8 cellular contexts compared by ENCODE assay signal in genomic region chr22:20080776-20081654, GRCh38. TPM values are rescaled to one million over a fixed set of nuclear protein-coding genes. Genes with fewer than 3 reads are reported as not detected.
DNase-seq lines count a peak whose midpoint lies in the region; ATAC-seq and TF ChIP-seq lines count a peak whose summit lies in the region.

No MANE protein-coding gene starts in this region.

- in situ Hi-C loops in transverse colon (cut with MboI; ENCODE audit: low pct_ligation_motif_present in 1 of 4, low pct_unique_long_range_greater_than_20kb in 1 of 4, low sequenced_read_pairs in 3 of 4): no loop called here

- H3K4me1 Mint-ChIP-seq in CD4-positive, alpha-beta memory T cell: peaks cover 27 to 53% (median 40%) of the 10 kb centered on the region in 4 donors

- peak overlapping the region; percentile 75 to 88 (median 86) for H3K4me3 Mint-ChIP-seq in CD4-positive, alpha-beta memory T cell

- DNase-seq in CD4-positive, alpha-beta memory T cell: no peak
- DNase-seq in HEK293T (ENCODE audit: extremely low spot score) (peak; percentile 56), mesendoderm (peak; percentile 82), transverse colon (peak; percentile 25)
- no peak for DNase-seq in effector memory CD4-positive, alpha-beta T cell

- H3K9me3 ChIP-seq in CD4-positive, alpha-beta memory T cell (ENCODE audit: control insufficient read depth in 1 of 2, low read length in 2 of 2): no peaks in the 10 kb centered on the region
- no peaks in the 10 kb centered on the region for H3K9me3 ChIP-seq in effector memory CD4-positive, alpha-beta T cell (ENCODE audit: control insufficient read depth, low read length)
- no peaks in the 10 kb centered on the region for H3K9me3 ChIP-seq in transverse colon

- H3K4me3 ChIP-seq in CD4-positive, alpha-beta memory T cell (ENCODE audit: low read length in 2 of 2): peak overlapping the region; percentile 59 to 76
- H3K4me3 ChIP-seq in effector memory CD4-positive, alpha-beta T cell (ENCODE audit: insufficient read depth, low read depth, low read length, poor library complexity, severe bottlenecking): peak overlapping the region; percentile 82
- H3K4me3 ChIP-seq in mesendoderm (ENCODE audit: low read length): peak overlapping the region; percentile 100
- H3K4me3 ChIP-seq in transverse colon: peak overlapping the region; percentile 62 to 94 (median 80)

- peak; percentile 28 for ATAC-seq in SK-N-SH treated with all-trans-retinoic acid at 6 μM for 48 hours
- ATAC-seq in GM19395 (IDR thresholded peaks at IDR 0.05; ENCODE audit: unreplicated experiment): no peak
- no peak for ATAC-seq in HG02571 (IDR thresholded peaks at IDR 0.05; ENCODE audit: unreplicated experiment)

- intact Hi-C loops in CD4-positive, alpha-beta memory T cell (cut with micrococcal nuclease): loop anchor here (1.0 to 2.0 kb wide), 3 partner anchors 19 to 60 kb away; partner anchors contain the start of genes TANGO2 and TRMT2A
- intact Hi-C loops in transverse colon (cut with DNase I; ENCODE audit: low total_unique reads): no loop called here

- CTCF ChIA-PET in CD4-positive, alpha-beta memory T cell (lab: Charles Lee; ENCODE audit: partially characterized antibody): no interaction called here
- CTCF ChIA-PET in HEK293T (lab: Yijun Ruan, JAX): no interaction called here

- no peak for TF ChIP-seq EP300 in transverse colon (IDR thresholded peaks at IDR 0.05; ENCODE audit: low read depth)

- POLR2A ChIA-PET in CD4-positive, alpha-beta memory T cell (lab: Charles Lee; ENCODE audit: partially characterized antibody): interaction anchor here (1.1 to 1.4 kb wide), 2 partner anchors 20 to 36 kb away, joined by 6 to 7 read pairs; partner anchors contain the start of gene TRMT2A
- POLR2A ChIA-PET in HEK293T (lab: Yijun Ruan, JAX): interaction anchor here (0.8 to 2.6 kb wide), 7 partner anchors 10 to 96 kb away, joined by 3 to 13 read pairs (median 4); no protein-coding TSS in a partner anchor

- peak overlapping the region; percentile 97 for H3K4me2 ChIP-seq in mesendoderm (ENCODE audit: low read length)

- peaks cover 53% of the 10 kb centered on the region for H3K79me2 ChIP-seq in mesendoderm (ENCODE audit: control insufficient read depth, insufficient read depth, low read length)

- no peaks in the 10 kb centered on the region for H3K9me3 Mint-ChIP-seq in CD4-positive, alpha-beta memory T cell

- peak overlapping the region; percentile 96 for H3K23ac ChIP-seq in mesendoderm (ENCODE audit: low read length)

- H3K27me3 ChIP-seq in CD4-positive, alpha-beta memory T cell (ENCODE audit: insufficient read depth, low read length): no peaks in the 10 kb centered on the region
- H3K27me3 ChIP-seq in effector memory CD4-positive, alpha-beta T cell (replicated peaks; ENCODE audit: control insufficient read depth, insufficient read depth, low read length, poor library complexity, severe bottlenecking): no peaks in the 10 kb centered on the region
- no peaks in the 10 kb centered on the region for H3K27me3 ChIP-seq in mesendoderm (ENCODE audit: insufficient read depth, low read length, poor library complexity)
- no peaks in the 10 kb centered on the region for H3K27me3 ChIP-seq in transverse colon

- peak overlapping the region; percentile 99 for H3K56ac ChIP-seq in mesendoderm (ENCODE audit: low read length)

- peaks cover 25% of the 10 kb centered on the region for H3K79me1 ChIP-seq in mesendoderm (ENCODE audit: low read length)

- H4K5ac ChIP-seq in mesendoderm (ENCODE audit: low read length): no peak overlapping the region

- H2BK15ac ChIP-seq in mesendoderm (replicated peaks; ENCODE audit: low read depth): no peak overlapping the region

- no peak for TF ChIP-seq POLR2A in transverse colon (IDR thresholded peaks at IDR 0.05)

- no peak overlapping the region for H2BK120ac ChIP-seq in mesendoderm (ENCODE audit: low read depth, low read length)

- peak overlapping the region; percentile 97 for H3K4ac ChIP-seq in mesendoderm (ENCODE audit: low read depth, low read length)

- peak overlapping the region; percentile 35 for H2BK5ac ChIP-seq in mesendoderm (ENCODE audit: low read length)

- peak overlapping the region; percentile 97 for H2AK5ac ChIP-seq in mesendoderm (ENCODE audit: low read length)

- no peak for TF ChIP-seq CTCF in transverse colon (IDR thresholded peaks at IDR 0.05)

- peaks cover 8 to 14% of the 10 kb centered on the region in 2 donors for H3K36me3 Mint-ChIP-seq in CD4-positive, alpha-beta memory T cell

- WGBS in mesendoderm (ENCODE audit: extremely low coverage, insufficient coverage, low lambda C conversion rate): no CpG with 5 or more reads among the region's 27 CpGs
- 0 to 12% methylated on average over 5 to 27 of the region's 27 CpGs for WGBS in transverse colon (ENCODE audit: low coverage in 1 of 2), 2 donors

- no peaks in the 10 kb centered on the region for H3K27me3 Mint-ChIP-seq in CD4-positive, alpha-beta memory T cell

- H3K18ac ChIP-seq in mesendoderm (ENCODE audit: low read length): peak overlapping the region; percentile 98

- peak overlapping the region; percentile 80 for H3K27ac ChIP-seq in CD4-positive, alpha-beta memory T cell (ENCODE audit: low read depth, low read length)
- H3K27ac ChIP-seq in effector memory CD4-positive, alpha-beta T cell (ENCODE audit: insufficient read depth, low read length, poor library complexity, severe bottlenecking): peak overlapping the region; percentile 85
- H3K27ac ChIP-seq in mesendoderm (ENCODE audit: low read depth, low read length) (peak overlapping the region; percentile 95), transverse colon (peak overlapping the region; percentile 92 to 98 (median 94))

- peaks cover 55% of the 10 kb centered on the region for H3K4me1 ChIP-seq in CD4-positive, alpha-beta memory T cell (ENCODE audit: insufficient read depth, low read length)
- H3K4me1 ChIP-seq in effector memory CD4-positive, alpha-beta T cell (ENCODE audit: control insufficient read depth, insufficient read depth, low read length, poor library complexity, severe bottlenecking): peaks cover 3% of the 10 kb centered on the region
- H3K4me1 ChIP-seq in mesendoderm (ENCODE audit: control insufficient read depth, low read depth, low read length) (peaks cover 18% of the 10 kb centered on the region), transverse colon (peaks cover 22 to 52% (median 30%) of the 10 kb centered on the region in 4 donors)

- peak overlapping the region; percentile 100 for H3K9ac ChIP-seq in mesendoderm (ENCODE audit: low read length)

- peak overlapping the region; percentile 50 to 95 (median 78) for H3K27ac Mint-ChIP-seq in CD4-positive, alpha-beta memory T cell

- H3K36me3 ChIP-seq in CD4-positive, alpha-beta memory T cell (ENCODE audit: insufficient read depth, low read length): peaks cover 7% of the 10 kb centered on the region
- H3K36me3 ChIP-seq in effector memory CD4-positive, alpha-beta T cell (ENCODE audit: control insufficient read depth, insufficient read depth, low read length): peaks cover 4% of the 10 kb centered on the region
- H3K36me3 ChIP-seq in mesendoderm (ENCODE audit: control insufficient read depth, insufficient read depth, low read length) (peaks cover 5% of the 10 kb centered on the region), transverse colon (peaks cover 0 to 5% (median 2%) of the 10 kb centered on the region in 4 donors)

- H4K8ac ChIP-seq in mesendoderm (ENCODE audit: low read depth, low read length): no peak overlapping the region

TF ChIP-seq in HEK293T, 16 proteins besides CTCF, POLR2A, EP300 and RAD21 (continues in another document):
- TF ChIP-seq SP1 (IDR thresholded peaks at IDR 0.05): no peak
- no peak for TF ChIP-seq ZNF384 (IDR thresholded peaks at IDR 0.05)
- no peak for TF ChIP-seq FOXA1 (IDR thresholded peaks at IDR 0.05)
- TF ChIP-seq LEF1 (IDR thresholded peaks at IDR 0.05; ENCODE audit: borderline replicate concordance): no peak
- no peak for TF ChIP-seq CTBP1 (IDR thresholded peaks at IDR 0.05; ENCODE audit: borderline replicate concordance)

TF ChIP-seq in SK-N-SH treated with all-trans-retinoic acid at 6 μM for 48 hours, 23 proteins besides CTCF, POLR2A, EP300 and RAD21:
- TF ChIP-seq OSR1 (CRISPR knock-in tag; IDR thresholded peaks at IDR 0.05) (no peak), ZFP3 (CRISPR knock-in tag; IDR thresholded peaks at IDR 0.05) (peak; percentile 48; the same call in 1 of the 2 replicates), CSDC2 (CRISPR knock-in tag; IDR thresholded peaks at IDR 0.05) (no peak), ZC3H10 (CRISPR knock-in tag; IDR thresholded peaks at IDR 0.05) (no peak)
- TF ChIP-seq, protein P1, sequence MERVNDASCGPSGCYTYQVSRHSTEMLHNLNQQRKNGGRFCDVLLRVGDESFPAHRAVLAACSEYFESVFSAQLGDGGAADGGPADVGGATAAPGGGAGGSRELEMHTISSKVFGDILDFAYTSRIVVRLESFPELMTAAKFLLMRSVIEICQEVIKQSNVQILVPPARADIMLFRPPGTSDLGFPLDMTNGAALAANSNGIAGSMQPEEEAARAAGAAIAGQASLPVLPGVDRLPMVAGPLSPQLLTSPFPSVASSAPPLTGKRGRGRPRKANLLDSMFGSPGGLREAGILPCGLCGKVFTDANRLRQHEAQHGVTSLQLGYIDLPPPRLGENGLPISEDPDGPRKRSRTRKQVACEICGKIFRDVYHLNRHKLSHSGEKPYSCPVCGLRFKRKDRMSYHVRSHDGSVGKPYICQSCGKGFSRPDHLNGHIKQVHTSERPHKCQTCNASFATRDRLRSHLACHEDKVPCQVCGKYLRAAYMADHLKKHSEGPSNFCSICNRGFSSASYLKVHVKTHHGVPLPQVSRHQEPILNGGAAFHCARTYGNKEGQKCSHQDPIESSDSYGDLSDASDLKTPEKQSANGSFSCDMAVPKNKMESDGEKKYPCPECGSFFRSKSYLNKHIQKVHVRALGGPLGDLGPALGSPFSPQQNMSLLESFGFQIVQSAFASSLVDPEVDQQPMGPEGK (CRISPR knock-in tag; IDR thresholded peaks at IDR 0.05; ENCODE audit: borderline replicate concordance): no peak

RNA-seq across cellular contexts. Expression of gene DGCR8, which starts 1.0 kb away (rescaled TPM):
- total RNA-seq in CD4-positive, alpha-beta memory T cell: 10 to 100 TPM; 47.6 to 48.2 TPM
- polyA plus RNA-seq in CD4-positive, alpha-beta memory T cell: 1 to 10 TPM; 2.2 to 5.1 TPM
- 26.3 TPM for polyA plus RNA-seq in mesendoderm (2013, experiment 1 of 2)
- 27.0 TPM for polyA plus RNA-seq in mesendoderm (2013, experiment 2 of 2)
- total RNA-seq in transverse colon: 100 to 1,000 TPM in 1 of 4 donors, 10 to 100 TPM in 3; 34.3 to 182 (median 64.7) TPM

RNA-seq across cellular contexts. Expression of gene RANBP1, which starts 34.9 kb away (rescaled TPM):
- total RNA-seq in CD4-positive, alpha-beta memory T cell: 10 to 100 TPM; 61.9 to 67.9 TPM
- polyA plus RNA-seq in CD4-positive, alpha-beta memory T cell: 100 to 1,000 TPM in 1 of 2 donors, 10 to 100 TPM in 1; 87.0 to 111 TPM
- 750 TPM for polyA plus RNA-seq in mesendoderm (2013, experiment 1 of 2)
- 738 TPM for polyA plus RNA-seq in mesendoderm (2013, experiment 2 of 2)
- 100 to 1,000 TPM in 3 of 4 donors, 10 to 100 TPM in 1; 45.6 to 128 (median 106) TPM for total RNA-seq in transverse colon

RNA-seq across cellular contexts. Expression of gene TRMT2A, which starts 36.0 kb away (rescaled TPM):
- total RNA-seq in CD4-positive, alpha-beta memory T cell: 100 to 1,000 TPM; 110 to 126 TPM
- polyA plus RNA-seq in CD4-positive, alpha-beta memory T cell: 10 to 100 TPM; 28.0 to 37.5 TPM
- 22.5 TPM for polyA plus RNA-seq in mesendoderm (2013, experiment 1 of 2)
- 21.9 TPM for polyA plus RNA-seq in mesendoderm (2013, experiment 2 of 2)
- 10 to 100 TPM; 38.6 to 77.4 (median 46.5) TPM for total RNA-seq in transverse colon

RNA-seq across cellular contexts. Expression of gene ZDHHC8, which starts 50.6 kb away (rescaled TPM):
- total RNA-seq in CD4-positive, alpha-beta memory T cell: 10 to 100 TPM; 80.0 to 81.7 TPM
- 1 to 10 TPM; 1.0 to 7.0 TPM for polyA plus RNA-seq in CD4-positive, alpha-beta memory T cell
- polyA plus RNA-seq in mesendoderm (2013, experiment 1 of 2): 24.9 TPM
- polyA plus RNA-seq in mesendoderm (2013, experiment 2 of 2): 24.7 TPM
- total RNA-seq in transverse colon: 10 to 100 TPM; 14.7 to 56.5 (median 17.1) TPM

Comparison
In these comparisons a context has a peak if more than half of its experiments do, and no peak if none do; other contexts are left out.
1. DNase-seq: peak in HEK293T (single experiment), mesendoderm (single experiment) and transverse colon (single experiment); none in CD4-positive, alpha-beta memory T cell (0 of 5) and effector memory CD4-positive, alpha-beta T cell (0 of 3).
2. Peak in every context shown above with its lines, with median percentiles within 50 percentile points of each other: H3K27ac ChIP-seq and H3K4me3 ChIP-seq.